23 cellular contexts compared by ENCODE assay signal in the genomic region with DNA sequence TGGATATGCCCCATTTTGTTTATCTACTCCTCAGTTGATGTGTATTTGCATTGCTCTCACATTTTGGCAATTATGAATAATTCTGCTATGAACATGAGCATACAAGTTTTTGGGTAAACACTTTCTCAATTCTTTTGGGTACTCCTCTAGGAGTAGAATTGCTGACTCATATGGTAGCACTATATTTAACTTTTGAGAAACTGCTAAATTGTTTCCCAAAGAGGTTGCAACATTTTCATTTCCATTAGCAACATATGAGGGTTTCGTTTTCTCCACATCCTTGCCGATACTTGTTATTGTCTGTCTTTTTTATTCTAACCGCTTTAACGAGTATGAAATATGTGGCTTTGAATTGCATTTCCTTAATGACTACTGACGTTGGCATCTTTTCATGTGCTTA.
DNase-seq lines count a peak whose midpoint lies in the region; ATAC-seq, FAIRE-seq and TF ChIP-seq lines count a peak whose summit lies in the region.
"Had no signal": no experiment of that assay in that cellular context is flagged by ENCODE, and none has a peak within 500 bp of the region (broad histone marks: within the 10 kb centered on the region; RNA-seq: fewer than 3 reads in every experiment).

No MANE protein-coding gene starts in this region.

- H3K36me3 ChIP-seq in GM23248 (ENCODE audit: low read depth): peaks cover 12% of the 10 kb centered on the region; the same call in 1 of the 2 replicates
- H3K36me3 ChIP-seq in bronchial epithelial cell (ENCODE audit: control insufficient read depth, insufficient read depth, low read length): peaks cover 2% of the 10 kb centered on the region
- H3K36me3 ChIP-seq: gastrocnemius medialis had no signal

- no peaks in the 10 kb centered on the region for H3K9me3 ChIP-seq in GM23248 (ENCODE audit: low read depth)
- H3K9me3 ChIP-seq: gastrocnemius medialis, mucosa of descending colon, vagina had no signal

- H3K9ac ChIP-seq in GM23248: no peak overlapping the region

- H3K4me2 ChIP-seq in GM23248 (ENCODE audit: unreplicated experiment): no peak overlapping the region

- no peak overlapping the region for H2AFZ ChIP-seq in GM23248

- in situ Hi-C loops in GM23248 (cut with MboI): loop anchor here (25.0 kb wide), 2 partner anchors 189 to 939 kb away; partner anchors contain the start of gene TSPAN5

- H4K20me1 ChIP-seq in GM23248 (ENCODE audit: insufficient read depth): no peaks in the 10 kb centered on the region

- TF ChIP-seq CTCF in bronchial epithelial cell (IDR thresholded peaks at IDR 0.05; ENCODE audit: insufficient read depth, low read length, severe bottlenecking): no peak

- DNase-seq in GM23248: peak; percentile 47
- DNase-seq in MV-4-11 (lab: John Stamatoyannopoulos, UW): peak; percentile 76
- peak; percentile 97 for DNase-seq in bronchial epithelial cell (ENCODE audit: low read depth)
- DNase-seq in iris pigment epithelial cell (ENCODE audit: low read depth): peak; percentile 24
- no peak for DNase-seq in NCI-H69 (lab: John Stamatoyannopoulos, UW)
- DNase-seq in HT-29 (ENCODE audit: low spot score): no peak
- DNase-seq: activated CD4-positive, alpha-beta memory T cell treated with anti-CD3 and anti-CD28 coated beads for 36 hours; activated naive CD4-positive, alpha-beta T cell; amniotic stem cell; CD8-positive, alpha-beta T cell; DMS53; gastrocnemius medialis; GF-D8; islet precursor cell; Karpas-422; mucosa of descending colon; NCI-H510A; stimulated activated CD4-positive, alpha-beta T cell treated with anti-CD3 and anti-CD28 coated beads, Interleukin-1b, Interleukin-23, amount 100 ng/mL, for 48 hours had no signal

- H3K4me1 ChIP-seq in GM23248 (ENCODE audit: insufficient read depth): peaks cover 30% of the 10 kb centered on the region
- H3K4me1 ChIP-seq: gastrocnemius medialis had no signal

- peaks cover 36% of the 10 kb centered on the region for H3F3A ChIP-seq in GM23248 (ENCODE audit: insufficient read depth)

- FAIRE-seq in bronchial epithelial cell (lab: Jason Lieb, UNC): no peak
- FAIRE-seq: endometrium had no signal

- WGBS in GM23248 (ENCODE audit: low coverage in 1 of 2, low lambda C conversion rate in 2 of 2, missing lambda C conversion rate in 2 of 2), 2 experiments: 89 to 92% methylated on average over 5 of the region's 5 CpGs

- H3K27me3 ChIP-seq in GM23248 (replicated peaks; ENCODE audit: insufficient read depth): no peaks in the 10 kb centered on the region
- H3K27me3 ChIP-seq in bronchial epithelial cell (ENCODE audit: control insufficient read depth, insufficient read depth, low read length): no peaks in the 10 kb centered on the region
- H3K27me3 ChIP-seq: gastrocnemius medialis, vagina had no signal

- H3K4me3 ChIP-seq in GM23248 (no peak overlapping the region), bronchial epithelial cell (ENCODE audit: low read depth, low read length) (no peak overlapping the region)
- H3K4me3 ChIP-seq: gastrocnemius medialis, mucosa of descending colon, skin epidermis, vagina had no signal

- no peaks in the 10 kb centered on the region for H3K9me2 ChIP-seq in GM23248 (ENCODE audit: insufficient read depth)

- no peak for ATAC-seq in GM18517 (IDR thresholded peaks at IDR 0.05; ENCODE audit: unreplicated experiment)
- ATAC-seq: CD8-positive, alpha-beta T cell; gastrocnemius medialis; mucosa of descending colon; stimulated activated memory B cell treated with anti-CD40 and anti-IgM and Interleukin-4, amounts not matched to agents 10 μg/mL and 1 μg/mL and 100 μg/mL, for 72 hours had no signal

- peaks cover 34% of the 10 kb centered on the region for H3K79me2 ChIP-seq in GM23248 (ENCODE audit: insufficient read depth)

- H3K27ac ChIP-seq in GM23248: no peak overlapping the region
- H3K27ac ChIP-seq: gastrocnemius medialis, skin epidermis, vagina had no signal

Comparison
In these comparisons a context has a peak if more than half of its experiments do, and no peak if none do; other contexts are left out.
1. DNase-seq: peak in GM23248 (single experiment), MV-4-11 (single experiment), bronchial epithelial cell (single experiment) and iris pigment epithelial cell (single experiment); none in NCI-H69 (single experiment) and HT-29 (single experiment).